ENCODE assay signal across 12 cellular contexts in genomic region chr15:66936864-66937245, GRCh38.
DNase-seq lines count a peak whose midpoint lies in the region; ATAC-seq and TF ChIP-seq lines count a peak whose summit lies in the region.
"Had no signal": no experiment of that assay in that cellular context is flagged by ENCODE, and none has a peak within 500 bp of the region (broad histone marks: within the 10 kb centered on the region; RNA-seq: fewer than 3 reads in every experiment).

No MANE protein-coding gene starts in this region.

- no peaks in the 10 kb centered on the region for H3K27me3 Mint-ChIP-seq in mesothelial cell of epicardium (ENCODE audit: low read depth)

- WGBS in esophagus muscularis mucosa, result 30% methylated on average over 7 of the region's 7 CpGs
- WGBS in suprapubic skin, result 56% methylated on average over 7 of the region's 7 CpGs

- H3K4me1 ChIP-seq in esophagus muscularis mucosa (peaks cover 11 to 46% (median 39%) of the 10 kb centered on the region in 4 donors), suprapubic skin (peaks cover 26% of the 10 kb centered on the region)

- no peak for DNase-seq in MG63
- no peak for DNase-seq in esophagus muscularis mucosa (ENCODE audit: extremely low spot score)
- DNase-seq in mesothelial cell of epicardium (ENCODE audit: low spot score in 2 of 2, unreplicated experiment in 2 of 2), result no peak
- DNase-seq in suprapubic skin (ENCODE audit: low spot score in 2 of 2), result no peak
- DNase-seq in amygdala (lab: John Stamatoyannopoulos, UW), result no peak
- no peak for DNase-seq in NCI-H2081 treated with DMSO at 0.1 percent for 48 hours (lab: John Stamatoyannopoulos, UW)
- DNase-seq in hypothalamus (lab: John Stamatoyannopoulos, UW), result no peak
- DNase-seq: activated T-cell treated with anti-CD3 and anti-CD28 coated beads, Interleukin-2, amount 50 U/mL, for 24 hours; COR-L47; NCI-H1048 had no signal

- H3K36me3 Mint-ChIP-seq in mesothelial cell of epicardium, result peaks cover 4% of the 10 kb centered on the region

- intact Hi-C loops in esophagus muscularis mucosa (cut with DNase I), result no loop called here

- TF ChIP-seq POLR2A in esophagus muscularis mucosa (IDR thresholded peaks at IDR 0.05; ENCODE audit: low read depth) (no peak), suprapubic skin (IDR thresholded peaks at IDR 0.05) (no peak)

- peak overlapping the region; percentile 34 for H3K4me3 ChIP-seq in MG63
- peak overlapping the region; percentile 51 to 63 (median 55) for H3K4me3 ChIP-seq in esophagus muscularis mucosa
- peak overlapping the region; percentile 43 for H3K4me3 ChIP-seq in suprapubic skin

- peaks cover 10% of the 10 kb centered on the region for H3K9me3 Mint-ChIP-seq in mesothelial cell of epicardium

- H3K9me3 ChIP-seq in MG63 (peaks cover 15% of the 10 kb centered on the region), esophagus muscularis mucosa (no peaks in the 10 kb centered on the region), suprapubic skin (no peaks in the 10 kb centered on the region)

- TF ChIP-seq CTCF in esophagus muscularis mucosa (IDR thresholded peaks at IDR 0.05), result no peak
- no peak for TF ChIP-seq CTCF in mesothelial cell of epicardium (IDR thresholded peaks at IDR 0.05; ENCODE audit: unreplicated experiment)
- TF ChIP-seq CTCF in suprapubic skin (IDR thresholded peaks at IDR 0.05), result no peak

- no peak for TF ChIP-seq EP300 in esophagus muscularis mucosa (IDR thresholded peaks at IDR 0.05)
- TF ChIP-seq EP300 in suprapubic skin (IDR thresholded peaks at IDR 0.05), result no peak

- H3K4me3 Mint-ChIP-seq in mesothelial cell of epicardium, result peak overlapping the region; percentile 26
- H3K4me3 Mint-ChIP-seq: activated T-cell treated with anti-CD3 and anti-CD28 coated beads, Interleukin-2, amount 50 U/mL, for 24 hours; endodermal cell had no signal

- ATAC-seq in HG02938 (IDR thresholded peaks at IDR 0.05; ENCODE audit: unreplicated experiment), result no peak

- peak overlapping the region; percentile 54 for H3K27ac Mint-ChIP-seq in mesothelial cell of epicardium
- H3K27ac Mint-ChIP-seq: activated T-cell treated with anti-CD3 and anti-CD28 coated beads, Interleukin-2, amount 50 U/mL, for 24 hours; endodermal cell had no signal

- no peaks in the 10 kb centered on the region for H3K27me3 ChIP-seq in MG63
- H3K27me3 ChIP-seq in esophagus muscularis mucosa, result no peaks in the 10 kb centered on the region
- no peaks in the 10 kb centered on the region for H3K27me3 ChIP-seq in suprapubic skin

- H3K36me3 ChIP-seq in MG63, result no peaks in the 10 kb centered on the region
- H3K36me3 ChIP-seq in esophagus muscularis mucosa, result no peaks in the 10 kb centered on the region
- H3K36me3 ChIP-seq in suprapubic skin, result no peaks in the 10 kb centered on the region

- H3K27ac ChIP-seq in esophagus muscularis mucosa (replicated peaks in 1 of 4), result peak overlapping the region; percentile 55 to 72 (median 64)
- H3K27ac ChIP-seq in suprapubic skin, result peak overlapping the region; percentile 48

- peaks cover 14% of the 10 kb centered on the region for H3K4me1 Mint-ChIP-seq in mesothelial cell of epicardium
